10 cellular contexts compared by ENCODE assay signal in the genomic region with DNA sequence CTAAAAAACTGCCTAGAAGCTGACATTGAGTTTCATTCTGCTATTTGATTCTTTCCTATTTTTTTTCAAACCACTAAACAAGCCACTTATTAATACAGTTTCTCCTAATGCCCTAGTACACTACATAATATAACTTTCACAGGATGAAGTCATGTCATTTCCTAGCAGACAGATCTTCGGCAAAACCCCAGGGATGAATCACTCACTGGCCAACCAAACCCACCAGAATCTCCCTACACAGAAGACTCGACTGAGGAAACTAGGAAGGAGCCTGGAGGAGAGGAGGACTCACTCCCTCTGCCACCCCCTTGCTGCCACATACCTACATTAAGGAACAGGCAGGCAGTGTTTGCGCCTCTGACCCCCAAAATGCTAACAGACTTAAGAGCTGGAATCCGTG. TPM values are rescaled to one million over a fixed set of nuclear protein-coding genes. Genes with fewer than 3 reads are reported as not detected.
DNase-seq lines count a peak whose midpoint lies in the region; ATAC-seq and TF ChIP-seq lines count a peak whose summit lies in the region.
"Had no signal": no experiment of that assay in that cellular context is flagged by ENCODE, and none has a peak within 500 bp of the region (broad histone marks: within the 10 kb centered on the region; RNA-seq: fewer than 3 reads in every experiment).

No MANE protein-coding gene starts in this region.

- H3K4me3 Mint-ChIP-seq in immature natural killer cell = no peak overlapping the region

- no peaks in the 10 kb centered on the region for H3K9me3 Mint-ChIP-seq in immature natural killer cell

- no peaks in the 10 kb centered on the region for H3K9me3 ChIP-seq in adipocyte (ENCODE audit: control insufficient read depth, low read length)
- H3K9me3 ChIP-seq in MM.1S (replicated peaks; ENCODE audit: insufficient read depth, low read length) = no peaks in the 10 kb centered on the region
- H3K9me3 ChIP-seq: upper lobe of left lung had no signal

- no peak overlapping the region for H3K4me2 ChIP-seq in MM.1S (ENCODE audit: low read depth, low read length)

- peaks cover 15 to 48% (median 25%) of the 10 kb centered on the region in 3 donors for H3K36me3 Mint-ChIP-seq in immature natural killer cell

- H3K36me3 ChIP-seq in adipocyte (ENCODE audit: control insufficient read depth, insufficient read depth, low read length, severe bottlenecking) (peaks cover 47% of the 10 kb centered on the region), MM.1S (replicated peaks; ENCODE audit: insufficient read depth, low read length) (no peaks in the 10 kb centered on the region)

- H3K27me3 ChIP-seq in adipocyte (replicated peaks; ENCODE audit: control insufficient read depth, insufficient read depth, low read length) (no peaks in the 10 kb centered on the region), MM.1S (replicated peaks; ENCODE audit: insufficient read depth, low read length) (no peaks in the 10 kb centered on the region)
- H3K27me3 ChIP-seq: upper lobe of left lung had no signal

- H3K27ac Mint-ChIP-seq in immature natural killer cell = peak overlapping the region in 5 of 6 donors; percentile 21 to 57 (median 36)

- H3K4me1 ChIP-seq in adipocyte (ENCODE audit: control insufficient read depth, insufficient read depth, low read length) (peaks cover 75% of the 10 kb centered on the region), MM.1S (ENCODE audit: low read length) (peaks cover 15% of the 10 kb centered on the region)

- H3K27ac ChIP-seq in MM.1S (ENCODE audit: low read length) = no peak overlapping the region
- H3K27ac ChIP-seq: upper lobe of left lung had no signal

- no peak overlapping the region for H2AFZ ChIP-seq in MM.1S (ENCODE audit: low read length)

- ATAC-seq in GM19328 (IDR thresholded peaks at IDR 0.05; ENCODE audit: unreplicated experiment) = no peak
- ATAC-seq in HG03378 (IDR thresholded peaks at IDR 0.05; ENCODE audit: unreplicated experiment) = no peak
- ATAC-seq in HG02623 (IDR thresholded peaks at IDR 0.05; ENCODE audit: unreplicated experiment) = no peak

- DNase-seq in AG08396 (ENCODE audit: low spot score) (peak; percentile 40), HFF-Myc (ENCODE audit: extremely low read depth, low read depth) (peak; percentile 38), adipocyte (ENCODE audit: low read depth) (peak; percentile 64), immature natural killer cell (no peak), MM.1S (no peak)
- DNase-seq: NCI-H1105, upper lobe of left lung had no signal

- H3K4me3 ChIP-seq in HFF-Myc (replicated peaks; ENCODE audit: low read depth, low read length) (no peak overlapping the region), adipocyte (ENCODE audit: low read length) (peak overlapping the region; percentile 37), MM.1S (ENCODE audit: low read length) (no peak overlapping the region)
- H3K4me3 ChIP-seq: upper lobe of left lung had no signal

- peaks cover 19% of the 10 kb centered on the region for H3K79me2 ChIP-seq in MM.1S (ENCODE audit: low read length)

- peaks cover 0 to 6% (median 2%) of the 10 kb centered on the region in 3 donors for H3K27me3 Mint-ChIP-seq in immature natural killer cell (ENCODE audit: low read depth in 3 of 3)

- H3K4me1 Mint-ChIP-seq in immature natural killer cell = peaks cover 57 to 73% of the 10 kb centered on the region in 2 donors

- H3K9me2 ChIP-seq in MM.1S (replicated peaks; ENCODE audit: insufficient read depth, low read length) = no peaks in the 10 kb centered on the region

- H4K20me1 ChIP-seq in MM.1S (ENCODE audit: insufficient read depth, low read length) = no peaks in the 10 kb centered on the region

- no peak overlapping the region for H3K9ac ChIP-seq in adipocyte (ENCODE audit: low read length)
- H3K9ac ChIP-seq in MM.1S (ENCODE audit: low read length) = no peak overlapping the region

- no peak for TF ChIP-seq CTCF in HFF-Myc (IDR thresholded peaks at IDR 0.05; ENCODE audit: low read depth, low read length, missing control alignments)
- TF ChIP-seq CTCF in MM.1S (IDR thresholded peaks at IDR 0.05; ENCODE audit: low read length) = no peak

- H3F3A ChIP-seq in MM.1S (ENCODE audit: insufficient read depth, low read length) = 0 out of 2 replicates have a peak, but pooled peaks cover 9% of the 10 kb centered on the region

RNA-seq across cellular contexts. Expression of a gene that starts 33.4 kb away (rescaled TPM):
- polyA plus RNA-seq in immature natural killer cell = 10 to 100 TPM; 36.4 to 71.7 (median 57.7) TPM

Comparison
In these comparisons a context has a peak if more than half of its experiments do, and no peak if none do; other contexts are left out.
1. DNase-seq: peak in AG08396 (single experiment), HFF-Myc (single experiment) and adipocyte (single experiment); none in immature natural killer cell (0 of 3) and MM.1S (single experiment).